Comparison of ENCODE assay signal across 13 cellular contexts in the genomic region with DNA sequence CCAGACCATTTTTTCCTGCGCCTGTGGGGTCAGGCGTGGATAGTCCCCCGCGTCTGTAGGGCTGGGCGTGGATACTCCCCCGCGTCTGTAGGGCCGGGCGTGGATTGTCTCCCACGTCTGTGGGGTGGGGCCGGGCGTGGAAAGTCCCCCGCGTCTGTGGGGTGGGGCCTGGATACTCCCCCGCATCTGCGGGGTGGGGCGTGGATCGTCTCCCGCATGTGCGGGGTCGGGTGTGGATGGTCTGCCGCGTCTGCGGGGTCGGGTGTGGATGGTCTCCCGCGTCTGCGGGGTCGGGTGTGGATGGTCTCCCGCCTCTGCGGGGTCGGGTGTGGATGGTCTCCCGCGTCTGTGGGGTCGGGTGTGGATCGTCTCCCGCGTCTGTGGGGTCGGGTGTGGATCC. TPM values are rescaled to one million over a fixed set of nuclear protein-coding genes. Genes with fewer than 3 reads are reported as not detected.
"Had no signal": no experiment of that assay in that cellular context is flagged by ENCODE, and none has a peak within 500 bp of the region (broad histone marks: within the 10 kb centered on the region; RNA-seq: fewer than 3 reads in every experiment).

No MANE protein-coding gene starts in this region.

- ATAC-seq: activated T-cell treated with anti-CD3 and anti-CD28 coated beads, Interleukin-2, amount 50 U/mL, for 72 hours; esophagus mucosa; left lung; natural killer cell treated with Interleukin-12 subunit alpha and Interleukin-12 subunit beta and Interleukin-15 and Interleukin-18, amount 100 ng/mL, for 72 hours; right cardiac atrium; stimulated activated naive CD8-positive, alpha-beta T cell treated with anti-CD3 and anti-CD28 coated beads, Interleukin-15, amount 100 ng/mL, for 72 hours had no signal

- H3K36me3 Mint-ChIP-seq: natural killer cell treated with Interleukin-12 subunit alpha and Interleukin-12 subunit beta and Interleukin-15 and Interleukin-18, amount 100 ng/mL, for 72 hours had no signal

- H3K4me3 Mint-ChIP-seq: activated CD4-positive, alpha-beta memory T cell treated with anti-CD3 and anti-CD28 coated beads for 36 hours; activated T-cell treated with anti-CD3 and anti-CD28 coated beads, Interleukin-2, amount 50 U/mL, for 72 hours; memory B cell; natural killer cell treated with Interleukin-12 subunit alpha and Interleukin-12 subunit beta and Interleukin-15 and Interleukin-18, amount 100 ng/mL, for 72 hours had no signal

- H3K9me3 Mint-ChIP-seq: activated CD4-positive, alpha-beta memory T cell treated with anti-CD3 and anti-CD28 coated beads for 36 hours; activated T-cell treated with anti-CD3 and anti-CD28 coated beads, Interleukin-2, amount 50 U/mL, for 72 hours; memory B cell; natural killer cell treated with Interleukin-12 subunit alpha and Interleukin-12 subunit beta and Interleukin-15 and Interleukin-18, amount 100 ng/mL, for 72 hours; stimulated activated naive CD8-positive, alpha-beta T cell treated with anti-CD3 and anti-CD28 coated beads, Interleukin-15, amount 100 ng/mL, for 72 hours had no signal

- H3K27ac Mint-ChIP-seq: activated CD4-positive, alpha-beta memory T cell treated with anti-CD3 and anti-CD28 coated beads for 36 hours; activated T-cell treated with anti-CD3 and anti-CD28 coated beads, Interleukin-2, amount 50 U/mL, for 72 hours; natural killer cell treated with Interleukin-12 subunit alpha and Interleukin-12 subunit beta and Interleukin-15 and Interleukin-18, amount 100 ng/mL, for 72 hours had no signal

- DNase-seq: activated CD4-positive, alpha-beta memory T cell treated with anti-CD3 and anti-CD28 coated beads for 36 hours; activated gamma-delta T cell treated with Interleukin-2 at 50 U/mL for 16 hours; left lung; right cardiac atrium; stimulated activated CD4-positive, alpha-beta T cell treated with anti-CD3 and anti-CD28 coated beads, Interleukin-15, amount 100 ng/mL, for 24 hours; stimulated activated CD4-positive, alpha-beta T cell treated with anti-CD3 and anti-CD28 coated beads, Interleukin-4, amount 100 ng/mL, for 4 hours; stimulated activated CD8-positive, alpha-beta memory T cell treated with anti-CD3 and anti-CD28 coated beads, Interleukin-4, amount 100 ng/mL, for 48 hours; stimulated activated naive CD8-positive, alpha-beta T cell treated with anti-CD3 and anti-CD28 coated beads, Interleukin-15, amount 100 ng/mL, for 72 hours had no signal

- H3K27me3 Mint-ChIP-seq: activated CD4-positive, alpha-beta memory T cell treated with anti-CD3 and anti-CD28 coated beads for 36 hours; memory B cell; natural killer cell treated with Interleukin-12 subunit alpha and Interleukin-12 subunit beta and Interleukin-15 and Interleukin-18, amount 100 ng/mL, for 72 hours; stimulated activated naive CD8-positive, alpha-beta T cell treated with anti-CD3 and anti-CD28 coated beads, Interleukin-15, amount 100 ng/mL, for 72 hours had no signal

RNA-seq across cellular contexts. Expression of a gene that starts 21.4 kb away (rescaled TPM):
- polyA plus RNA-seq: keratinocyte had no signal
